9 cellular contexts compared by ENCODE assay signal in genomic region chr12:40225984-40226602, GRCh38. TPM values are rescaled to one million over a fixed set of nuclear protein-coding genes. Genes with fewer than 3 reads are reported as not detected.
DNase-seq lines count a peak whose midpoint lies in the region; ATAC-seq, FAIRE-seq and TF ChIP-seq lines count a peak whose summit lies in the region.
"Had no signal": no experiment of that assay in that cellular context is flagged by ENCODE, and none has a peak within 500 bp of the region (broad histone marks: within the 10 kb centered on the region; RNA-seq: fewer than 3 reads in every experiment).

No MANE protein-coding gene starts in this region.

- peak overlapping the region; percentile 58 for H3K4me3 ChIP-seq in A549
- peak overlapping the region; percentile 73 to 84 for H3K4me3 ChIP-seq in testis

- intact Hi-C loops in testis (cut with DNase I; ENCODE audit: low total_unique reads), result no loop called here

- FAIRE-seq in A549 (lab: Jason Lieb, UNC) (peak; percentile 54), endometrium (lab: Jason Lieb, UNC) (peak; percentile 31)

- CTCF ChIA-PET in A549 (lab: Yijun Ruan, JAX), result no interaction called here

- ATAC-seq in A549, result peak; percentile 21 to 39; a peak in 3 of 6 replicates
- peak; percentile 50 for ATAC-seq in GM19438 (IDR thresholded peaks at IDR 0.05; ENCODE audit: low read depth, unreplicated experiment)
- ATAC-seq in HG03442 (IDR thresholded peaks at IDR 0.05; ENCODE audit: unreplicated experiment), result peak; percentile 65

- DNase-seq in A549 (ENCODE audit: low read depth in 1 of 2, low spot score in 1 of 2) (peak in 1 of 2 experiments; percentile 72), testis (no peak), KG1 (lab: John Stamatoyannopoulos, UW) (no peak), NCI-H510A treated with DMSO at 0.1 percent for 48 hours (lab: John Stamatoyannopoulos, UW) (no peak), NCI-H187 treated with DMSO at 0.1 percent for 48 hours (lab: John Stamatoyannopoulos, UW) (no peak)
- DNase-seq: DND-41 had no signal

- no peaks in the 10 kb centered on the region for H3K9me3 ChIP-seq in A549
- no peaks in the 10 kb centered on the region for H3K9me3 ChIP-seq in testis

- TF ChIP-seq CTCF in A549 (IDR thresholded peaks at IDR 0.05) (no peak), testis (IDR thresholded peaks at IDR 0.05) (no peak)

- TF ChIP-seq POLR2A in A549 (IDR thresholded peaks at IDR 0.05; ENCODE audit: low read length) (no peak), testis (IDR thresholded peaks at IDR 0.05) (no peak)

- H3K36me3 ChIP-seq in testis (ENCODE audit: low read depth, missing control alignments), result no peaks in the 10 kb centered on the region

- H3K27me3 ChIP-seq in testis, result no peaks in the 10 kb centered on the region

- H3K4me1 ChIP-seq in A549, result peaks cover 42% of the 10 kb centered on the region
- no peaks in the 10 kb centered on the region for H3K4me1 ChIP-seq in testis

- no peak for TF ChIP-seq EP300 in A549 (IDR thresholded peaks at IDR 0.05)

- POLR2A ChIA-PET in A549 (lab: Yijun Ruan, JAX), result no interaction called here

- peak overlapping the region; percentile 85 for H3K4me2 ChIP-seq in A549

- WGBS in A549 (ENCODE audit: missing lambda C conversion rate), result 0% methylated on average over 1 of the region's 1 CpG
- 14% methylated on average over 1 of the region's 1 CpG for WGBS in testis, 2 donors

- H3K27ac ChIP-seq in A549 (peak overlapping the region; percentile 94 to 98), testis (peak overlapping the region in 1 of 2 donors; percentile 94)

- no peak for TF ChIP-seq RAD21 in A549 (conservative IDR thresholded peaks at IDR 0.05 in 1 of 2, IDR thresholded peaks at IDR 0.05 in 1 of 2)

TF ChIP-seq in A549, 52 proteins besides CTCF, POLR2A, EP300 and RAD21:
- TF ChIP-seq FOSL2 (IDR thresholded peaks at IDR 0.05), result 0 out of 2 replicates have a peak, but pooled peaks have one; percentile 0
- no peak for TF ChIP-seq FOSL2 (CRISPR knock-in tag; IDR thresholded peaks at IDR 0.05)
- TF ChIP-seq ELK1 (IDR thresholded peaks at IDR 0.05; ENCODE audit: low read depth, low read length), result no peak

RNA-seq across cellular contexts. Expression of gene LRRK2, which starts 1.3 kb away (rescaled TPM):
- polyA plus RNA-seq in A549 (2011; rRNA removed) (18.1 and 20.4 TPM in 2 replicates), A549 (2017; fragmentation: RNase III; extraction: RNeasy Plus Mini Kit Qiagen cat#74134 plus additional on column Dnase treatment) (3.1 to 5.3 TPM (median 5.2 TPM) in 3 replicates), testis (ENCODE audit: insufficient read depth, low read depth, low replicate concordance) (3.4 TPM)
- 1.5 and 1.7 TPM in 2 replicates for polyA plus RNA-seq in A549 (2012; cell fraction: cytosol; rRNA removed)
- polyA plus RNA-seq in A549 (2012; cell fraction: nucleus; rRNA removed), result 1.6 and 2.8 TPM in 2 replicates
- 13.2 and 13.5 TPM in 2 replicates for polyA minus RNA-seq in A549 (2011; rRNA and poly(A)+ RNA removed)
- 1 to 10 TPM; 5.1 to 6.2 TPM for total RNA-seq in testis
